8 cellular contexts compared by ENCODE assay signal in genomic region chr3:52446631-52447511, GRCh38. TPM values are rescaled to one million over a fixed set of nuclear protein-coding genes. Genes with fewer than 3 reads are reported as not detected.
DNase-seq lines count a peak whose midpoint lies in the region; ATAC-seq and TF ChIP-seq lines count a peak whose summit lies in the region.

No MANE protein-coding gene starts in this region.

- TF ChIP-seq POLR2A in sigmoid colon (IDR thresholded peaks at IDR 0.05) = no peak

- H3K4me1 ChIP-seq in cardiac muscle cell (ENCODE audit: low read depth) (peaks cover 20% of the 10 kb centered on the region), sigmoid colon (peaks cover 0 to 17% (median 8%) of the 10 kb centered on the region in 4 donors)

- no peak overlapping the region for H3K27ac ChIP-seq in cardiac muscle cell
- no peak overlapping the region for H3K27ac ChIP-seq in sigmoid colon

- ATAC-seq in HG03432 (IDR thresholded peaks at IDR 0.05; ENCODE audit: unreplicated experiment) (peak; percentile 51), GM21576 (IDR thresholded peaks at IDR 0.05; ENCODE audit: unreplicated experiment) (no peak), GM21423 (IDR thresholded peaks at IDR 0.05; ENCODE audit: unreplicated experiment) (no peak)

- 37 to 39% methylated on average over 13 of the region's 13 CpGs for WGBS in sigmoid colon, 2 donors

- DNase-seq in EH (ENCODE audit: low read depth) (peak; percentile 62), SK-MEL-5 (ENCODE audit: low read depth, low spot score) (peak; percentile 77), cardiac muscle cell (ENCODE audit: low read depth in 1 of 2, low spot score in 1 of 2) (peak; percentile 56 to 80), sigmoid colon (peak; percentile 81)
- DNase-seq in activated gamma-delta T cell treated with anti-CD3 and anti-CD28 coated beads, Interleukin-2, amount 50 U/mL, for 16 hours (ENCODE audit: low read depth) = peak; percentile 56

- intact Hi-C loops in sigmoid colon (cut with DNase I) = loop anchor here (1.0 kb wide), 1 partner anchor 19 kb away; no protein-coding TSS in a partner anchor

- H3K27me3 ChIP-seq in cardiac muscle cell = no peaks in the 10 kb centered on the region
- H3K27me3 ChIP-seq in sigmoid colon = no peaks in the 10 kb centered on the region

- H3K9me3 ChIP-seq in cardiac muscle cell (ENCODE audit: low read depth) (no peaks in the 10 kb centered on the region), sigmoid colon (no peaks in the 10 kb centered on the region)

- H3K4me3 ChIP-seq in cardiac muscle cell (no peak overlapping the region), sigmoid colon (no peak overlapping the region)

- H3K36me3 ChIP-seq in cardiac muscle cell = peaks cover 15% of the 10 kb centered on the region
- H3K36me3 ChIP-seq in sigmoid colon = no peaks in the 10 kb centered on the region

- in situ Hi-C loops in SK-MEL-5 (cut with HindIII; ENCODE audit: low pct_unique_long_range_greater_than_20kb, low sequenced_read_pairs) = no loop called here

- TF ChIP-seq CTCF in cardiac muscle cell (IDR thresholded peaks at IDR 0.05; ENCODE audit: low read depth, low read length) (peak; percentile 100), sigmoid colon (IDR thresholded peaks at IDR 0.05) (peak; percentile 98 to 100 (median 100))

- TF ChIP-seq EP300 in sigmoid colon (IDR thresholded peaks at IDR 0.05) = no peak

RNA-seq across cellular contexts. Expression of gene SEMA3G, which starts 2.0 kb away (rescaled TPM):
- total RNA-seq in SK-MEL-5 (2014; rRNA removed; shearing (Covaris generic)) = 0.40 and 0.43 TPM in 2 replicates
- 1.2 and 1.9 TPM in 2 replicates for polyA plus RNA-seq in SK-MEL-5 (2015; cell fraction: cytosol; rRNA removed)
- polyA plus RNA-seq in SK-MEL-5 (2015; cell fraction: nucleus; rRNA removed) = 0.58 and 4.6 TPM in 2 replicates
- 6.5 and 13.6 TPM in 2 replicates for total RNA-seq in cardiac muscle cell
- polyA plus RNA-seq in cardiac muscle cell = 3.2 and 3.4 TPM in 2 replicates
- 1 to 10 TPM; 2.6 to 5.4 (median 4.3) TPM for total RNA-seq in sigmoid colon
- polyA plus RNA-seq in sigmoid colon = 1 to 10 TPM in 1 of 3 donors, under 1 TPM in 2; 0.23 to 7.4 (median 0.60) TPM

RNA-seq across cellular contexts. Expression of gene TNNC1, which starts 7.0 kb away (rescaled TPM):
- total RNA-seq in SK-MEL-5 (2014; rRNA removed; shearing (Covaris generic)) = 0.24 and 0.42 TPM in 2 replicates
- not detected in 2 replicates for polyA plus RNA-seq in SK-MEL-5 (2015; cell fraction: cytosol; rRNA removed)
- polyA plus RNA-seq in SK-MEL-5 (2015; cell fraction: nucleus; rRNA removed) = not detected in 2 replicates
- total RNA-seq in cardiac muscle cell = 1,875 and 4,623 TPM in 2 replicates
- 1,312 and 3,313 TPM in 2 replicates for polyA plus RNA-seq in cardiac muscle cell
- 1 to 10 TPM in 1 of 4 donors, under 1 TPM in 1, not detected in 2; 0.99 to 2.9 TPM for total RNA-seq in sigmoid colon
- polyA plus RNA-seq in sigmoid colon = 10 to 100 TPM in 2 of 3 donors, 1 to 10 TPM in 1; 2.6 to 34.2 (median 23.6) TPM

RNA-seq across cellular contexts. Expression of gene NISCH, which starts 8.5 kb away (rescaled TPM):
- total RNA-seq in SK-MEL-5 (2014; rRNA removed; shearing (Covaris generic)) = 17.7 and 19.9 TPM in 2 replicates
- polyA plus RNA-seq in SK-MEL-5 (2015; cell fraction: cytosol; rRNA removed) = 23.7 and 26.7 TPM in 2 replicates
- polyA plus RNA-seq in SK-MEL-5 (2015; cell fraction: nucleus; rRNA removed) = 320 and 415 TPM in 2 replicates
- total RNA-seq in cardiac muscle cell = 131 and 205 TPM in 2 replicates
- polyA plus RNA-seq in cardiac muscle cell = 80.8 and 108 TPM in 2 replicates
- total RNA-seq in sigmoid colon = 100 to 1,000 TPM in 1 of 4 donors, 10 to 100 TPM in 3; 53.5 to 113 (median 68.4) TPM
- polyA plus RNA-seq in sigmoid colon = 10 to 100 TPM; 14.3 to 47.4 (median 18.0) TPM

RNA-seq across cellular contexts. Expression of gene PHF7, which starts 36.4 kb away (rescaled TPM):
- 13.8 and 20.1 TPM in 2 replicates for total RNA-seq in SK-MEL-5 (2014; rRNA removed; shearing (Covaris generic))
- 18.8 and 21.2 TPM in 2 replicates for polyA plus RNA-seq in SK-MEL-5 (2015; cell fraction: cytosol; rRNA removed)
- polyA plus RNA-seq in SK-MEL-5 (2015; cell fraction: nucleus; rRNA removed) = 40.5 and 53.0 TPM in 2 replicates
- total RNA-seq in cardiac muscle cell = 14.2 and 22.9 TPM in 2 replicates
- polyA plus RNA-seq in cardiac muscle cell = 24.3 and 47.8 TPM in 2 replicates
- total RNA-seq in sigmoid colon = 10 to 100 TPM in 3 of 4 donors, 1 to 10 TPM in 1; 8.9 to 14.1 (median 11.9) TPM
- 10 to 100 TPM in 1 of 3 donors, 1 to 10 TPM in 2; 5.3 to 10.5 (median 9.0) TPM for polyA plus RNA-seq in sigmoid colon

RNA-seq across cellular contexts. Expression of gene BAP1, which starts 37.1 kb away (rescaled TPM):
- total RNA-seq in SK-MEL-5 (2014; rRNA removed; shearing (Covaris generic)) = 73.5 and 78.2 TPM in 2 replicates
- polyA plus RNA-seq in SK-MEL-5 (2015; cell fraction: cytosol; rRNA removed) = 95.0 and 107 TPM in 2 replicates
- polyA plus RNA-seq in SK-MEL-5 (2015; cell fraction: nucleus; rRNA removed) = 223 and 275 TPM in 2 replicates
- 100 and 115 TPM in 2 replicates for total RNA-seq in cardiac muscle cell
- polyA plus RNA-seq in cardiac muscle cell = 63.7 and 67.9 TPM in 2 replicates
- total RNA-seq in sigmoid colon = 10 to 100 TPM; 46.0 to 59.5 (median 52.0) TPM
- 10 to 100 TPM; 47.2 to 83.0 (median 50.5) TPM for polyA plus RNA-seq in sigmoid colon

Comparison
In these comparisons a context has a peak if more than half of its experiments do, and no peak if none do; other contexts are left out.
1. RNA of gene TNNC1, which starts 7.0 kb away (total RNA-seq): 1,875 to 4,623 TPM in cardiac muscle cell; 0.99 to 2.9 TPM in sigmoid colon and 0.24 to 0.42 TPM in SK-MEL-5; every median in the first group is over 100 times any median in the second.
2. Peak in every context shown above with its lines, with median percentiles within 50 percentile points of each other: DNase-seq.